Comparison of ENCODE assay signal across 8 cellular contexts in the genomic region with DNA sequence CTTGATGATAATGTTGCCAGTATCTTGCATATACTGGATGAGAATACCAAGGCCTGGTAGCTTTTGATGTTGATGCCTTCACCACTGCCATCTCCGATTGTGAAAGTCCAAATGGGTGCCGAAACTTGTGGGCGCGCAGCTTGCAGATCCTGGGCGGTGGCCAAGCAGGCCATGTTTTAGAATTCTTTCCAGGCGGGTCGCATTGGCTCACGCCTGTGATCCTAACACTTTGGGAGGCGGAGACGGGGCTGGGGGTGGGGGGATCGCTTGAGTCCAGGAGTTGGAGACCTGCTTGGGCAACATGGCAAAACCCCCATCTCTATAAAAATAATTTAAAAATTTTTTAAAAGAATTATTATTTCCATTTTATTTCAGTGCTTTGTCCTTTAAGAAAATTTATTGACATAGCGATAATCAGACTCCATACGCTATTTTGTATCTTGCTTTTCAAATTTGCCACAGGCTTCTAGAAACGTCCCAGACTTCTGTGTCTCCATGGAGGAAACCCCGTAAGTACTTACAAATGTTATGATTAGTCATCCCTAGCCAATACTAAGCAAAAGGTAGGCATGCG. TPM values are rescaled to one million over a fixed set of nuclear protein-coding genes. Genes with fewer than 3 reads are reported as not detected.
DNase-seq lines count a peak whose midpoint lies in the region; ATAC-seq and TF ChIP-seq lines count a peak whose summit lies in the region.

No MANE protein-coding gene starts in this region.

- peak overlapping the region; percentile 76 for H2AFZ ChIP-seq in Karpas-422 (ENCODE audit: low read length)

- POLR2A ChIA-PET in A673 (lab: Charles Lee; ENCODE audit: low non-redundant PET) = no interaction called here

- DNase-seq in A673 (ENCODE audit: low spot score) (no peak), Karpas-422 (no peak), colonic mucosa (peak; percentile 40), Kasumi-1 (lab: John Stamatoyannopoulos, UW) (no peak), NCI-H446 treated with DMSO at 0.1 percent for 48 hours (lab: John Stamatoyannopoulos, UW) (no peak)

- intact Hi-C loops in A673 (cut with micrococcal nuclease; ENCODE audit: unreplicated experiment) (loop anchor here (10.0 kb wide), 1 partner anchor 470 kb away; a partner anchor contains a TSS), colonic mucosa (cut with DNase I) (no loop called here)

- H3K9me2 ChIP-seq in Karpas-422 (replicated peaks; ENCODE audit: insufficient read depth, low read length) = no peaks in the 10 kb centered on the region

- no peaks in the 10 kb centered on the region for H3K9me3 ChIP-seq in A673 (ENCODE audit: low read depth, low read length, poor library complexity, severe bottlenecking)
- H3K9me3 ChIP-seq in Karpas-422 (ENCODE audit: low read length) = no peaks in the 10 kb centered on the region
- H3K9me3 ChIP-seq in colonic mucosa = no peaks in the 10 kb centered on the region
- no peaks in the 10 kb centered on the region for H3K9me3 ChIP-seq in muscle layer of colon (ENCODE audit: low read length)

- H3K4me1 ChIP-seq in A673 (ENCODE audit: insufficient read depth, low read length, poor library complexity, severe bottlenecking) (peaks cover 49% of the 10 kb centered on the region), Karpas-422 (ENCODE audit: low read length) (peaks cover 69% of the 10 kb centered on the region), colonic mucosa (peaks cover 11% of the 10 kb centered on the region), muscle layer of colon (ENCODE audit: insufficient read depth, low read length) (peaks cover 11% of the 10 kb centered on the region)

- peak overlapping the region; percentile 73 for H3K4me3 ChIP-seq in A673 (ENCODE audit: low read depth, low read length, poor library complexity, severe bottlenecking)
- H3K4me3 ChIP-seq in Karpas-422 (ENCODE audit: low read length) = peak overlapping the region; percentile 92
- H3K4me3 ChIP-seq in colonic mucosa = peak overlapping the region; percentile 80
- peak overlapping the region; percentile 77 to 81 for H3K4me3 ChIP-seq in muscle layer of colon (ENCODE audit: low read depth in 1 of 2, low read length in 2 of 2)

- H4K20me1 ChIP-seq in Karpas-422 (ENCODE audit: insufficient read depth, low read depth, low read length) = peaks cover 6% of the 10 kb centered on the region; the same call in 1 of the 2 replicates

- H3K27me3 ChIP-seq in A673 (replicated peaks; ENCODE audit: insufficient read depth, low read depth, low read length, poor library complexity) (no peaks in the 10 kb centered on the region), Karpas-422 (ENCODE audit: low read length) (no peaks in the 10 kb centered on the region), colonic mucosa (no peaks in the 10 kb centered on the region), muscle layer of colon (ENCODE audit: control insufficient read depth in 1 of 2, insufficient read depth in 2 of 2, low read length in 2 of 2) (no peaks in the 10 kb centered on the region)

- TF ChIP-seq CTCF in A673 (conservative IDR thresholded peaks at IDR 0.05; ENCODE audit: low read depth, low read length) (no peak), colonic mucosa (IDR thresholded peaks at IDR 0.05) (no peak)

- peak overlapping the region; percentile 94 for H3K4me2 ChIP-seq in Karpas-422 (ENCODE audit: low read depth, low read length, poor library complexity, severe bottlenecking)

- ATAC-seq in HG03196 (IDR thresholded peaks at IDR 0.05; ENCODE audit: unreplicated experiment) = no peak
- no peak for ATAC-seq in HG03097 (IDR thresholded peaks at IDR 0.05; ENCODE audit: low FRiP score, unreplicated experiment)

- H3K9ac ChIP-seq in Karpas-422 (ENCODE audit: low read length) = peak overlapping the region; percentile 91
- peak overlapping the region in 1 of 2 donors; percentile 88 for H3K9ac ChIP-seq in colonic mucosa (ENCODE audit: low read depth in 2 of 2, low read length in 2 of 2)
- peak overlapping the region; percentile 78 for H3K9ac ChIP-seq in muscle layer of colon (ENCODE audit: low read length)

- H3K27ac ChIP-seq in A673 (ENCODE audit: low read depth, low read length, poor library complexity, severe bottlenecking) (peak overlapping the region; percentile 96), Karpas-422 (ENCODE audit: low read length) (0 out of 2 replicates have a peak overlapping the region, but pooled peaks have one; percentile 30), colonic mucosa (peak overlapping the region; percentile 92), muscle layer of colon (ENCODE audit: low read depth, low read length) (peak overlapping the region; percentile 99)

- H3K79me2 ChIP-seq in Karpas-422 (ENCODE audit: low read length) = peaks cover 43% of the 10 kb centered on the region

- BruUV-seq in A673 (replicated peaks; lab: Mats Ljungman, UMichigan) = TSS peak; percentile 94

- peaks cover 8% of the 10 kb centered on the region for H3K36me3 ChIP-seq in A673 (ENCODE audit: insufficient read depth, low read length, poor library complexity, severe bottlenecking)
- H3K36me3 ChIP-seq in Karpas-422 (ENCODE audit: insufficient read depth, low read length) = peaks cover 14% of the 10 kb centered on the region; the same call in 1 of the 2 replicates
- H3K36me3 ChIP-seq in colonic mucosa = no peaks in the 10 kb centered on the region
- H3K36me3 ChIP-seq in muscle layer of colon (ENCODE audit: insufficient read depth, low read length) = no peaks in the 10 kb centered on the region

- CTCF ChIA-PET in A673 (lab: Charles Lee) = no interaction called here

RNA-seq across cellular contexts. Expression of a gene that starts 0.6 kb away (rescaled TPM):
- total RNA-seq in A673 (2021) (54.4 and 60.1 TPM in 2 replicates), colonic mucosa (10 to 100 TPM; 24.6 TPM)
- total RNA-seq in Karpas-422 (2014; rRNA removed; shearing (Covaris generic); ENCODE audit: low replicate concordance) = 10.0 and 14.7 TPM in 2 replicates

Comparison
In these comparisons a context has a peak if more than half of its experiments do, and no peak if none do; other contexts are left out.
1. H3K27ac ChIP-seq: peak in every context shown above with its lines; median percentile 99 in muscle layer of colon; 96 in A673; 92 in colonic mucosa; 30 in Karpas-422.